Comparison of ENCODE assay signal across 8 cellular contexts in genomic region chr18:3262234-3263171, GRCh38. TPM values are rescaled to one million over a fixed set of nuclear protein-coding genes. Genes with fewer than 3 reads are reported as not detected.
A peak's percentile ranks its signal among the peaks of the same experiment; 100 is the strongest.
DNase-seq lines count a peak whose midpoint lies in the region; ATAC-seq and TF ChIP-seq lines count a peak whose summit lies in the region.

No MANE protein-coding gene starts in this region.

- ATAC-seq in GM18508 (IDR thresholded peaks at IDR 0.05; ENCODE audit: insufficient read depth, unreplicated experiment): peak; percentile 12
- peak; percentile 45 for ATAC-seq in HG02678 (IDR thresholded peaks at IDR 0.05; ENCODE audit: unreplicated experiment)

- H2AFZ ChIP-seq in OCI-LY7 (ENCODE audit: low read length) (no peak overlapping the region), smooth muscle cell (ENCODE audit: low read depth) (no peak overlapping the region)

- H3K4me3 ChIP-seq in OCI-LY7 (ENCODE audit: low read depth, low read length, poor library complexity, severe bottlenecking): peak overlapping the region; percentile 86
- peak overlapping the region; percentile 94 for H3K4me3 ChIP-seq in iPS-11a (ENCODE audit: low read depth, low read length)
- peak overlapping the region; percentile 97 for H3K4me3 ChIP-seq in smooth muscle cell

- TF ChIP-seq CTCF in OCI-LY7 (conservative IDR thresholded peaks at IDR 0.05; ENCODE audit: low read length): no peak
- TF ChIP-seq CTCF in smooth muscle cell (IDR thresholded peaks at IDR 0.05; ENCODE audit: borderline replicate concordance, insufficient read depth, poor library complexity, severe bottlenecking): no peak

- CTCF ChIA-PET in OCI-LY7 (lab: Charles Lee; ENCODE audit: unreplicated experiment): no interaction called here

- no TSS peak for BruUV-seq in OCI-LY7 (replicated peaks; lab: Mats Ljungman, UMichigan)

- H3K4me1 ChIP-seq in OCI-LY7 (ENCODE audit: insufficient read depth, low read length, poor library complexity, severe bottlenecking) (peaks cover 63% of the 10 kb centered on the region), smooth muscle cell (ENCODE audit: low read depth) (peaks cover 36% of the 10 kb centered on the region)

- H3K79me2 ChIP-seq in OCI-LY7 (ENCODE audit: insufficient read depth, low read depth, low read length) (peaks cover 69% of the 10 kb centered on the region), smooth muscle cell (ENCODE audit: low read depth) (peaks cover 72% of the 10 kb centered on the region)

- peak overlapping the region; percentile 81 for H3K27ac ChIP-seq in OCI-LY7 (ENCODE audit: low read depth, low read length, poor library complexity, severe bottlenecking)
- peak overlapping the region; percentile 97 for H3K27ac ChIP-seq in angular gyrus (ENCODE audit: low read depth, low read length)
- H3K27ac ChIP-seq in smooth muscle cell (ENCODE audit: low read depth): peak overlapping the region; percentile 97

- no peaks in the 10 kb centered on the region for H3K9me2 ChIP-seq in OCI-LY7 (ENCODE audit: insufficient read depth, low read length)

- POLR2A ChIA-PET in OCI-LY7 (lab: Charles Lee): interaction anchor here (0.6 to 4.9 kb wide), 9 partner anchors 7 to 399 kb away, joined by 3 to 45 read pairs (median 4); no protein-coding TSS in a partner anchor

- peaks cover 31% of the 10 kb centered on the region; the same call in 1 of the 2 replicates for H4K20me1 ChIP-seq in OCI-LY7 (ENCODE audit: insufficient read depth, low read length)
- H4K20me1 ChIP-seq in smooth muscle cell (ENCODE audit: low read depth): peaks cover 51% of the 10 kb centered on the region

- H3K4me2 ChIP-seq in OCI-LY7 (ENCODE audit: low read length) (peak overlapping the region; percentile 93), smooth muscle cell (peak overlapping the region; percentile 96)

- peak overlapping the region; percentile 99 for H3K9ac ChIP-seq in smooth muscle cell (ENCODE audit: low read depth)

- H3K9me3 ChIP-seq in OCI-LY7 (ENCODE audit: low read length): no peaks in the 10 kb centered on the region
- H3K9me3 ChIP-seq in smooth muscle cell (replicated peaks; ENCODE audit: low read depth): no peaks in the 10 kb centered on the region

- H3K36me3 ChIP-seq in OCI-LY7 (ENCODE audit: insufficient read depth, low read length) (peaks cover 22% of the 10 kb centered on the region), smooth muscle cell (ENCODE audit: low read depth) (peaks cover 3% of the 10 kb centered on the region)

- intact Hi-C loops in OCI-LY7 (cut with micrococcal nuclease; ENCODE audit: unreplicated experiment): loop anchor here (5.0 kb wide), 1 partner anchor 605 kb away; the partner anchor contains the start of gene SMCHD1

- WGBS in smooth muscle cell (ENCODE audit: low lambda C conversion rate): 1% methylated on average over 42 of the region's 69 CpGs

- peaks cover 33% of the 10 kb centered on the region for H3F3A ChIP-seq in smooth muscle cell (ENCODE audit: low read depth)

- DNase-seq in OCI-LY7 (ENCODE audit: low spot score): peak; percentile 53
- no peak for DNase-seq in smooth muscle cell (lab: John Stamatoyannopoulos, UW; ENCODE audit: unreplicated experiment)
- DNase-seq in ecto neural progenitor cell (ENCODE audit: low spot score): no peak
- no peak for DNase-seq in NCI-H1105 (lab: John Stamatoyannopoulos, UW)

- no peaks in the 10 kb centered on the region for H3K27me3 ChIP-seq in smooth muscle cell (ENCODE audit: low read depth)

RNA-seq across cellular contexts. Expression of gene MYL12B, which starts 0.6 kb away (rescaled TPM):
- total RNA-seq in OCI-LY7 (2014; rRNA removed; shearing (Covaris generic)): 240 and 260 TPM in 2 replicates
- total RNA-seq in OCI-LY7 (2022): 222 and 230 TPM in 2 replicates
- total RNA-seq in smooth muscle cell: 368 and 427 TPM in 2 replicates
- polyA plus RNA-seq in smooth muscle cell: 498 TPM in 2 replicates

RNA-seq across cellular contexts. Expression of gene MYL12A, which starts 14.9 kb away (rescaled TPM):
- 377 and 423 TPM in 2 replicates for total RNA-seq in OCI-LY7 (2014; rRNA removed; shearing (Covaris generic))
- 301 TPM in 2 replicates for total RNA-seq in OCI-LY7 (2022)
- total RNA-seq in smooth muscle cell: 777 and 802 TPM in 2 replicates
- 915 and 953 TPM in 2 replicates for polyA plus RNA-seq in smooth muscle cell

RNA-seq across cellular contexts. Expression of gene MYOM1, which starts 42.7 kb away (rescaled TPM):
- 3.8 and 5.7 TPM in 2 replicates for total RNA-seq in OCI-LY7 (2014; rRNA removed; shearing (Covaris generic))
- total RNA-seq in OCI-LY7 (2022) (2.3 and 2.4 TPM in 2 replicates), smooth muscle cell (0.40 and 0.54 TPM in 2 replicates)
- polyA plus RNA-seq in smooth muscle cell: 0.20 and 0.87 TPM in 2 replicates
